Comparison of ENCODE assay signal across 1 cellular context in the genomic region with DNA sequence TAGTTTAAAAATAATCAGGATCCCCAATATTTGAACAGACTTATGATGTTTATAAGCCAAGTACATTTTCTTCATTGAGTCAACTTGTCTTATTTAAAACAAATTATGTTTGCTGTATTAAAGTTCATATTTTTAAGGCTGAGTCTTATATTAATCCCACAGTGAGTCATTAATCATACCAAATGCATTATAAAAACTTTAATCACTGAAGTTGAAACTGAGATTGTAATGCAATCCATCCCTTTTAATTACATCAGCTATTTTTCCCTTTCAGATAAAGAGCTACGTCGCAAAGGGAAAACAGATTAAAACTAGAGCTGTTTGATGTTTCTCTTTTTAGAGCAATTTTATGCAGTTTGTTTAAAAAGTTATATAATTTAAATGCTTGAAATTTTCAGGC.
TF ChIP-seq lines count a peak whose summit lies in the region.

No MANE protein-coding gene starts in this region.

TF ChIP-seq in HEK293, 187 proteins besides CTCF, POLR2A, EP300 and RAD21 (continued from another document):
- peak; percentile 70; the same call in 1 of the 2 replicates for TF ChIP-seq PRDM6 (tag by site-specific recombination; IDR thresholded peaks at IDR 0.05)
